Comparison of ENCODE assay signal across 25 cellular contexts in genomic region chr5:9318031-9318430, GRCh38.
"Had no signal": no experiment of that assay in that cellular context is flagged by ENCODE, and none has a peak within 500 bp of the region (broad histone marks: within the 10 kb centered on the region; RNA-seq: fewer than 3 reads in every experiment).

No MANE protein-coding gene starts in this region.

- H3K9ac ChIP-seq: KMS-11 had no signal

- DNase-seq: Karpas-422, KBM-7, MM.1S, MV-4-11, NCI-H1092, NCI-H1105, NCI-H1417 treated with DMSO at 0.1 percent for 48 hours, NCI-H1436 treated with DMSO at 0.1 percent for 48 hours, NCI-H1694 treated with DMSO at 0.1 percent for 48 hours, NCI-H187 treated with DMSO at 0.1 percent for 48 hours, NCI-H2029, NCI-H2171 treated with DMSO at 0.1 percent for 48 hours, NCI-H2227 treated with DMSO at 0.1 percent for 48 hours, NCI-H345, NCI-H446, NCI-H526 treated with DMSO at 0.1 percent for 48 hours, NCI-H774, PC-9, SHP77, SIG-M5, SJCRH30, T-cell had no signal

- H3K27me3 ChIP-seq: SJCRH30 had no signal

- H3K4me2 ChIP-seq: KMS-11 had no signal

- H3K4me1 ChIP-seq: SJCRH30 had no signal

- H3K27ac ChIP-seq: KMS-11, RWPE1, SJCRH30, SK-N-MC had no signal

- H3K36me3 ChIP-seq: SJCRH30 had no signal

- H3K4me3 ChIP-seq: PC-9, SJCRH30, SK-N-MC had no signal
